18 cellular contexts compared by ENCODE assay signal in genomic region chr4:144734522-144734921, GRCh38.
DNase-seq lines count a peak whose midpoint lies in the region; ATAC-seq, FAIRE-seq and TF ChIP-seq lines count a peak whose summit lies in the region.
"Had no signal": no experiment of that assay in that cellular context is flagged by ENCODE, and none has a peak within 500 bp of the region (broad histone marks: within the 10 kb centered on the region; RNA-seq: fewer than 3 reads in every experiment).

No MANE protein-coding gene starts in this region.

- FAIRE-seq in A549 (lab: Jason Lieb, UNC) = no peak
- FAIRE-seq: A204.1, K562 had no signal

- H3K27ac ChIP-seq in A549 = 0 out of 6 replicates have a peak overlapping the region, but pooled peaks of 1 of the 2 experiments have one; percentile 46
- H3K27ac ChIP-seq: tibial nerve had no signal

- DNase-seq in A549 (ENCODE audit: low read depth in 1 of 2, low spot score in 1 of 2) = no peak
- DNase-seq in HK-2 (ENCODE audit: unreplicated experiment) = peak; percentile 13
- DNase-seq in astrocyte of the spinal cord (ENCODE audit: low read depth, low spot score) = peak; percentile 74
- DNase-seq in iPS-NIHi7 (ENCODE audit: extremely low spot score) = peak; percentile 14
- no peak for DNase-seq in DMS153 (lab: John Stamatoyannopoulos, UW)
- DNase-seq in CD1c-positive myeloid dendritic cell (ENCODE audit: extremely low spot score) = no peak
- no peak for DNase-seq in GOT3 (lab: John Stamatoyannopoulos, UW)
- DNase-seq: activated naive CD4-positive, alpha-beta T cell; DMS 273 treated with DMSO at 0.1 percent for 48 hours; foreskin melanocyte; left ventricle myocardium superior; NCI-H1694; NCI-H82; SHP77 treated with DMSO at 0.1 percent for 48 hours had no signal

- CTCF ChIA-PET in A549 (lab: Yijun Ruan, JAX) = no interaction called here

- no peaks in the 10 kb centered on the region for H3K9me3 ChIP-seq in A549
- H3K9me3 ChIP-seq: tibial nerve had no signal

- no peak for TF ChIP-seq POLR2A in A549 (IDR thresholded peaks at IDR 0.05; ENCODE audit: low read length)

- in situ Hi-C loops in astrocyte of the spinal cord (cut with HindIII; ENCODE audit: low sequenced_read_pairs) = no loop called here

- ATAC-seq in A549 = 0 out of 6 replicates have a peak, but pooled peaks of 1 of the 2 experiments have one; percentile 39
- ATAC-seq in GM18909 (IDR thresholded peaks at IDR 0.05; ENCODE audit: poor library complexity, unreplicated experiment) = no peak
- ATAC-seq: K562, left ventricle myocardium superior had no signal

- H3K4me2 ChIP-seq in A549 = peak overlapping the region; percentile 50

- no peak for TF ChIP-seq RAD21 in A549 (conservative IDR thresholded peaks at IDR 0.05 in 1 of 2, IDR thresholded peaks at IDR 0.05 in 1 of 2)

- peaks cover 17% of the 10 kb centered on the region; the same call in 2 of the 3 replicates for H3K4me1 ChIP-seq in A549
- H3K4me1 ChIP-seq: tibial nerve had no signal

- POLR2A ChIA-PET in A549 (lab: Yijun Ruan, JAX) = no interaction called here

- no peak overlapping the region for H3K4me3 ChIP-seq in A549
- H3K4me3 ChIP-seq in astrocyte of the spinal cord (ENCODE audit: low read depth, low read length) = no peak overlapping the region
- H3K4me3 ChIP-seq: K562, tibial nerve had no signal

- WGBS in A549 (ENCODE audit: missing lambda C conversion rate) = 12% methylated on average over 4 of the region's 4 CpGs

- no peak for TF ChIP-seq EP300 in A549 (IDR thresholded peaks at IDR 0.05)

- TF ChIP-seq CTCF in A549 (IDR thresholded peaks at IDR 0.05) (no peak), astrocyte of the spinal cord (IDR thresholded peaks at IDR 0.05; ENCODE audit: low read depth, low read length) (no peak)

TF ChIP-seq in A549, 52 proteins besides CTCF, POLR2A, EP300 and RAD21:
- TF ChIP-seq FOXS1 (CRISPR knock-in tag; IDR thresholded peaks at IDR 0.05) (no peak), RNF2 (IDR thresholded peaks at IDR 0.05; ENCODE audit: borderline replicate concordance, low read depth) (no peak), GATA3 (IDR thresholded peaks at IDR 0.05; ENCODE audit: borderline replicate concordance) (no peak), RARB (CRISPR knock-in tag; IDR thresholded peaks at IDR 0.05) (no peak), NPAS2 (CRISPR knock-in tag; IDR thresholded peaks at IDR 0.05; ENCODE audit: borderline replicate concordance) (no peak), NFE2L2 (conservative IDR thresholded peaks at IDR 0.05; ENCODE audit: low read length) (no peak), POLR2AphosphoS2 (conservative IDR thresholded peaks at IDR 0.05; ENCODE audit: low read length) (no peak), ZSCAN20 (CRISPR knock-in tag; IDR thresholded peaks at IDR 0.05) (no peak), CBX8 (IDR thresholded peaks at IDR 0.05) (no peak), SMC3 (IDR thresholded peaks at IDR 0.05) (no peak), HOXB5 (CRISPR knock-in tag; IDR thresholded peaks at IDR 0.05) (no peak), RFX5 (IDR thresholded peaks at IDR 0.05) (no peak), ESRRA (IDR thresholded peaks at IDR 0.05; ENCODE audit: borderline replicate concordance, low read length) (no peak), SREBF2 (IDR thresholded peaks at IDR 0.05) (no peak), JUN (IDR thresholded peaks at IDR 0.05) (no peak), REST (IDR thresholded peaks at IDR 0.05) (no peak), USF2 (IDR thresholded peaks at IDR 0.05) (no peak), HMGXB4 (CRISPR knock-in tag; IDR thresholded peaks at IDR 0.05; ENCODE audit: borderline replicate concordance) (no peak), HOXB13 (CRISPR knock-in tag; IDR thresholded peaks at IDR 0.05; ENCODE audit: low read depth) (no peak), RCOR1 (IDR thresholded peaks at IDR 0.05; ENCODE audit: low read depth, low read length) (no peak)
TF ChIP-seq in A549: peak in this region for 0.

Comparison
In these comparisons a context has a peak if more than half of its experiments do, and no peak if none do; other contexts are left out.
1. DNase-seq: peak in HK-2 (single experiment), astrocyte of the spinal cord (single experiment) and iPS-NIHi7 (single experiment); none in A549 (0 of 2), DMS153 (single experiment), CD1c-positive myeloid dendritic cell (single experiment) and GOT3 (single experiment).